ENCODE assay signal across 1 cellular context in genomic region chr10:73779539-73780197, GRCh38.
TF ChIP-seq lines count a peak whose summit lies in the region.

No MANE protein-coding gene starts in this region.

TF ChIP-seq in GM23338, 12 proteins besides CTCF, POLR2A, EP300 and RAD21:
- TF ChIP-seq, protein P1, sequence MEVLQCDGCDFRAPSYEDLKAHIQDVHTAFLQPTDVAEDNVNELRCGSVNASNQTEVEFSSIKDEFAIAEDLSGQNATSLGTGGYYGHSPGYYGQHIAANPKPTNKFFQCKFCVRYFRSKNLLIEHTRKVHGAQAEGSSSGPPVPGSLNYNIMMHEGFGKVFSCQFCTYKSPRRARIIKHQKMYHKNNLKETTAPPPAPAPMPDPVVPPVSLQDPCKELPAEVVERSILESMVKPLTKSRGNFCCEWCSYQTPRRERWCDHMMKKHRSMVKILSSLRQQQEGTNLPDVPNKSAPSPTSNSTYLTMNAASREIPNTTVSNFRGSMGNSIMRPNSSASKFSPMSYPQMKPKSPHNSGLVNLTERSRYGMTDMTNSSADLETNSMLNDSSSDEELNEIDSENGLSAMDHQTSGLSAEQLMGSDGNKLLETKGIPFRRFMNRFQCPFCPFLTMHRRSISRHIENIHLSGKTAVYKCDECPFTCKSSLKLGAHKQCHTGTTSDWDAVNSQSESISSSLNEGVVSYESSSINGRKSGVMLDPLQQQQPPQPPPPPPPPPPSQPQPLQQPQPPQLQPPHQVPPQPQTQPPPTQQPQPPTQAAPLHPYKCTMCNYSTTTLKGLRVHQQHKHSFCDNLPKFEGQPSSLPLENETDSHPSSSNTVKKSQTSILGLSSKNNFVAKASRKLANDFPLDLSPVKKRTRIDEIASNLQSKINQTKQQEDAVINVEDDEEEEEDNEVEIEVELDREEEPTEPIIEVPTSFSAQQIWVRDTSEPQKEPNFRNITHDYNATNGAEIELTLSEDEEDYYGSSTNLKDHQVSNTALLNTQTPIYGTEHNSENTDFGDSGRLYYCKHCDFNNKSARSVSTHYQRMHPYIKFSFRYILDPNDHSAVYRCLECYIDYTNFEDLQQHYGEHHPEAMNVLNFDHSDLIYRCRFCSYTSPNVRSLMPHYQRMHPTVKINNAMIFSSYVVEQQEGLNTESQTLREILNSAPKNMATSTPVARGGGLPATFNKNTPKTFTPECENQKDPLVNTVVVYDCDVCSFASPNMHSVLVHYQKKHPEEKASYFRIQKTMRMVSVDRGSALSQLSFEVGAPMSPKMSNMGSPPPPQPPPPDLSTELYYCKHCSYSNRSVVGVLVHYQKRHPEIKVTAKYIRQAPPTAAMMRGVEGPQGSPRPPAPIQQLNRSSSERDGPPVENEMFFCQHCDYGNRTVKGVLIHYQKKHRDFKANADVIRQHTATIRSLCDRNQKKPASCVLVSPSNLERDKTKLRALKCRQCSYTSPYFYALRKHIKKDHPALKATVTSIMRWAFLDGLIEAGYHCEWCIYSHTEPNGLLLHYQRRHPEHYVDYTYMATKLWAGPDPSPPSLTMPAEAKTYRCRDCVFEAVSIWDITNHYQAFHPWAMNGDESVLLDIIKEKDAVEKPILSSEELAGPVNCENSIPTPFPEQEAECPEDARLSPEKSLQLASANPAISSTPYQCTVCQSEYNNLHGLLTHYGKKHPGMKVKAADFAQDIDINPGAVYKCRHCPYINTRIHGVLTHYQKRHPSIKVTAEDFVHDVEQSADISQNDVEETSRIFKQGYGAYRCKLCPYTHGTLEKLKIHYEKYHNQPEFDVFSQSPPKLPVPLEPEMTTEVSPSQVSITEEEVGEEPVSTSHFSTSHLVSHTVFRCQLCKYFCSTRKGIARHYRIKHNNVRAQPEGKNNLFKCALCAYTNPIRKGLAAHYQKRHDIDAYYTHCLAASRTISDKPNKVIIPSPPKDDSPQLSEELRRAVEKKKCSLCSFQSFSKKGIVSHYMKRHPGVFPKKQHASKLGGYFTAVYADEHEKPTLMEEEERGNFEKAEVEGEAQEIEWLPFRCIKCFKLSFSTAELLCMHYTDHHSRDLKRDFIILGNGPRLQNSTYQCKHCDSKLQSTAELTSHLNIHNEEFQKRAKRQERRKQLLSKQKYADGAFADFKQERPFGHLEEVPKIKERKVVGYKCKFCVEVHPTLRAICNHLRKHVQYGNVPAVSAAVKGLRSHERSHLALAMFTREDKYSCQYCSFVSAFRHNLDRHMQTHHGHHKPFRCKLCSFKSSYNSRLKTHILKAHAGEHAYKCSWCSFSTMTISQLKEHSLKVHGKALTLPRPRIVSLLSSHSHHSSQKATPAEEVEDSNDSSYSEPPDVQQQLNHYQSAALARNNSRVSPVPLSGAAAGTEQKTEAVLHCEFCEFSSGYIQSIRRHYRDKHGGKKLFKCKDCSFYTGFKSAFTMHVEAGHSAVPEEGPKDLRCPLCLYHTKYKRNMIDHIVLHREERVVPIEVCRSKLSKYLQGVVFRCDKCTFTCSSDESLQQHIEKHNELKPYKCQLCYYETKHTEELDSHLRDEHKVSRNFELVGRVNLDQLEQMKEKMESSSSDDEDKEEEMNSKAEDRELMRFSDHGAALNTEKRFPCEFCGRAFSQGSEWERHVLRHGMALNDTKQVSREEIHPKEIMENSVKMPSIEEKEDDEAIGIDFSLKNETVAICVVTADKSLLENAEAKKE (CRISPR knock-in tag; IDR thresholded peaks at IDR 0.05) = no peak
- TF ChIP-seq EZH2phosphoT487 (IDR thresholded peaks at IDR 0.05; ENCODE audit: unreplicated experiment) (no peak), REST (IDR thresholded peaks at IDR 0.05; ENCODE audit: unreplicated experiment) (no peak), JUNB (IDR thresholded peaks at IDR 0.05; ENCODE audit: unreplicated experiment) (no peak), EZH2 (IDR thresholded peaks at IDR 0.05; ENCODE audit: low read depth, unreplicated experiment) (no peak), ZNF114 (CRISPR knock-in tag; IDR thresholded peaks at IDR 0.05) (no peak), CREB1 (CRISPR knock-in tag; IDR thresholded peaks at IDR 0.05; ENCODE audit: low read depth) (no peak), ZNF331 (CRISPR knock-in tag; IDR thresholded peaks at IDR 0.05; ENCODE audit: low read depth) (no peak), POLR2AphosphoS5 (IDR thresholded peaks at IDR 0.05; ENCODE audit: low read depth) (no peak; the same call in 1 of the 2 replicates), STAT1 (IDR thresholded peaks at IDR 0.05; ENCODE audit: unreplicated experiment) (no peak), NANOG (IDR thresholded peaks at IDR 0.05; ENCODE audit: borderline replicate concordance) (no peak)
- TF ChIP-seq, protein P2, sequence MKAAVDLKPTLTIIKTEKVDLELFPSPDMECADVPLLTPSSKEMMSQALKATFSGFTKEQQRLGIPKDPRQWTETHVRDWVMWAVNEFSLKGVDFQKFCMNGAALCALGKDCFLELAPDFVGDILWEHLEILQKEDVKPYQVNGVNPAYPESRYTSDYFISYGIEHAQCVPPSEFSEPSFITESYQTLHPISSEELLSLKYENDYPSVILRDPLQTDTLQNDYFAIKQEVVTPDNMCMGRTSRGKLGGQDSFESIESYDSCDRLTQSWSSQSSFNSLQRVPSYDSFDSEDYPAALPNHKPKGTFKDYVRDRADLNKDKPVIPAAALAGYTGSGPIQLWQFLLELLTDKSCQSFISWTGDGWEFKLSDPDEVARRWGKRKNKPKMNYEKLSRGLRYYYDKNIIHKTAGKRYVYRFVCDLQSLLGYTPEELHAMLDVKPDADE (IDR thresholded peaks at IDR 0.05) = no peak
